ENCODE assay signal across 8 cellular contexts in the genomic region with DNA sequence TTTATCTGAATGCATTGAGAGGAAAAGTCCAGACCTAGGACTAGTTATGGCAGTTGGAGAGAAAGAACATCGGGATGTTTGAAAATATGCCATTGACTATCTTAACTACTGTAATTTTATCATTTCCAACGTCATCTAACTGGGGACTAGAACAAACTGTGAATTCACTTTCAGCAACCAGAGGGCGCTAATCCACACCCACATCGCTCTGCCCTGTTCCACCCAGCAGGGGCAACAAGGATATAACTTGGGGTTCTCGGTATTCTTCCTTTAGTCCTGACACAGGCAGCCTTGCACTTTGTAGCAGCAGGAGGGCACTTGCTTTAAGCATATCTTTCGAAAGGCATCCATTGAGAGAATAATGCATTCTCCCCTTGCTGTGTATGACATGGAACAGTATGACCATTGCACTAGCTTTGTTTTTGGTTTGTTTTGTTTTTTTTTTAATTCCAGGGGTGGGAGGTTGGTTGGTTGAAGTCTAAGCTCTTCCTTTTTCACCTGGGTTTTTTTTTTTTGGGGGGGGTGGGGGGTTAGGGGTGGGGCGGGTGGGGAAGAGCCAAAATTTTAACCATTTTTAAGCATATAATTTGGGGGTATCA.
A peak's percentile ranks its signal among the peaks of the same experiment; 100 is the strongest.
DNase-seq lines count a peak whose midpoint lies in the region; ATAC-seq and TF ChIP-seq lines count a peak whose summit lies in the region.

No MANE protein-coding gene starts in this region.

- no peak overlapping the region for H3K27ac ChIP-seq in iPS DF 6.9 (ENCODE audit: low read length)

- ATAC-seq in GM21825 (IDR thresholded peaks at IDR 0.05; ENCODE audit: unreplicated experiment), result no peak

- no CpG with 5 or more reads among the region's 7 CpGs for WGBS in iPS DF 6.9 (ENCODE audit: insufficient coverage, insufficient read length)

- H3K4me3 ChIP-seq in GM06990 (replicated peaks; ENCODE audit: low read depth, low read length) (no peak overlapping the region), iPS DF 6.9 (ENCODE audit: low read length) (no peak overlapping the region)

- TF ChIP-seq CTCF in GM06990 (IDR thresholded peaks at IDR 0.05; ENCODE audit: insufficient read depth, low read length, poor library complexity, severe bottlenecking), result peak; percentile 75

- no peaks in the 10 kb centered on the region for H3K27me3 ChIP-seq in GM06990 (replicated peaks; ENCODE audit: control insufficient read depth, insufficient read depth, low read length)
- no peaks in the 10 kb centered on the region for H3K27me3 ChIP-seq in iPS DF 6.9 (ENCODE audit: control insufficient read depth, insufficient read depth, low read length)

- POLR2A ChIA-PET in HEK293T (lab: Yijun Ruan, JAX), result interaction anchor here (1.2 kb wide), 1 partner anchor 11 kb away, joined by 3 read pairs; no protein-coding TSS in a partner anchor

- CTCF ChIA-PET in HEK293T (lab: Yijun Ruan, JAX), result interaction anchor here (0.5 to 0.9 kb wide), 3 partner anchors 19 to 1021 kb away, joined by 3 to 4 read pairs (median 3); no protein-coding TSS in a partner anchor

- no peaks in the 10 kb centered on the region for H3K9me3 ChIP-seq in iPS DF 6.9 (ENCODE audit: control insufficient read depth, insufficient read depth, low read length)

- H3K4me1 ChIP-seq in iPS DF 6.9 (ENCODE audit: control insufficient read depth, insufficient read depth, low read length), result no peaks in the 10 kb centered on the region

- H3K36me3 ChIP-seq in GM06990 (ENCODE audit: control insufficient read depth, insufficient read depth, low read length) (peaks cover 11% of the 10 kb centered on the region), iPS DF 6.9 (ENCODE audit: control insufficient read depth, insufficient read depth, low read length) (no peaks in the 10 kb centered on the region; the same call in 1 of the 2 replicates)

- DNase-seq in GM06990 (ENCODE audit: extremely low read depth, insufficient read length) (peak; percentile 19), HEK293T (ENCODE audit: extremely low spot score) (peak; percentile 74), NCI-H1105 treated with DMSO at 0.1 percent for 48 hours (lab: John Stamatoyannopoulos, UW) (peak; percentile 57), T-helper 22 cell (ENCODE audit: low read depth) (peak; percentile 46), astrocyte of the hippocampus (ENCODE audit: low read depth, low spot score) (peak; percentile 79), iPS DF 6.9 (ENCODE audit: low read depth, low spot score) (peak; percentile 50)
- DNase-seq in stimulated activated CD4-positive, alpha-beta T cell treated with anti-CD3 and anti-CD28 coated beads, Interleukin-15, amount 100 ng/mL, for 48 hours (ENCODE audit: low read depth in 2 of 2), result peak; percentile 36 to 46

TF ChIP-seq in HEK293T, 16 proteins besides CTCF, POLR2A, EP300 and RAD21:
- peak; percentile 61; the same call in 1 of the 2 replicates for TF ChIP-seq ZNF384 (IDR thresholded peaks at IDR 0.05)
- no peak for TF ChIP-seq ELF4 (IDR thresholded peaks at IDR 0.05)
- no peak for TF ChIP-seq HDGF (IDR thresholded peaks at IDR 0.05; ENCODE audit: borderline replicate concordance)
- TF ChIP-seq SUZ12 (IDR thresholded peaks at IDR 0.05), result no peak
- TF ChIP-seq NFRKB (IDR thresholded peaks at IDR 0.05), result no peak
- TF ChIP-seq ARNT (IDR thresholded peaks at IDR 0.05), result no peak
- TF ChIP-seq TARDBP (IDR thresholded peaks at IDR 0.05), result no peak

Comparison
In these comparisons a context has a peak if more than half of its experiments do, and no peak if none do; other contexts are left out.
1. DNase-seq: peak in every context shown above with its lines; median percentile 79 in astrocyte of the hippocampus; 74 in HEK293T; 57 in NCI-H1105 treated with DMSO at 0.1 percent for 48 hours; 50 in iPS DF 6.9; 46 in T-helper 22 cell; 41 in stimulated activated CD4-positive, alpha-beta T cell treated with anti-CD3 and anti-CD28 coated beads, Interleukin-15, amount 100 ng/mL, for 48 hours; 19 in GM06990.